In genomic region chr2:171655584-171655983, GRCh38 we compare ENCODE assay signal across 13 cellular contexts. TPM values are rescaled to one million over a fixed set of nuclear protein-coding genes. Genes with fewer than 3 reads are reported as not detected.
DNase-seq lines count a peak whose midpoint lies in the region; ATAC-seq and TF ChIP-seq lines count a peak whose summit lies in the region.
"Had no signal": no experiment of that assay in that cellular context is flagged by ENCODE, and none has a peak within 500 bp of the region (broad histone marks: within the 10 kb centered on the region; RNA-seq: fewer than 3 reads in every experiment).

No MANE protein-coding gene starts in this region.

- peak; percentile 49 for DNase-seq in CD1c-positive myeloid dendritic cell (ENCODE audit: extremely low spot score)
- DNase-seq in GM20000 (ENCODE audit: low spot score), result peak; percentile 20
- DNase-seq in SKM-1 treated with dmso at 0.1 percent for 144 hours (lab: John Stamatoyannopoulos, UW; ENCODE audit: unreplicated experiment), result peak; percentile 92
- DNase-seq in natural killer cell treated with Interleukin-12 subunit alpha and Interleukin-12 subunit beta and Interleukin-15 and Interleukin-18, amount 100 ng/mL, for 72 hours (ENCODE audit: low spot score), result no peak
- DNase-seq in NCI-H2029 treated with DMSO at 0.1 percent for 48 hours (lab: John Stamatoyannopoulos, UW), result no peak
- DNase-seq in activated CD4-positive, alpha-beta T cell treated with anti-CD3 and anti-CD28 coated beads, Interleukin-2, amount 50 U/mL, for 1 hour, result no peak
- DNase-seq: activated CD8-positive, alpha-beta memory T cell treated with anti-CD3 and anti-CD28 coated beads, Interleukin-2, amount 50 U/mL, for 48 hours; DND-41; H9; mammary epithelial cell; upper lobe of left lung had no signal

- H3K4me3 Mint-ChIP-seq in IgD-negative memory B cell, result peak overlapping the region in 2 of 4 donors; percentile 26 to 85
- H3K4me3 Mint-ChIP-seq in natural killer cell treated with Interleukin-12 subunit alpha and Interleukin-12 subunit beta and Interleukin-15 and Interleukin-18, amount 100 ng/mL, for 72 hours, result no peak overlapping the region
- H3K4me3 Mint-ChIP-seq: H9 had no signal

- peaks cover 8% of the 10 kb centered on the region for H3K27me3 Mint-ChIP-seq in IgD-negative memory B cell
- H3K27me3 Mint-ChIP-seq in natural killer cell treated with Interleukin-12 subunit alpha and Interleukin-12 subunit beta and Interleukin-15 and Interleukin-18, amount 100 ng/mL, for 72 hours, result peaks cover 32 to 47% of the 10 kb centered on the region in 2 donors

- peaks cover 2% of the 10 kb centered on the region for H3K36me3 Mint-ChIP-seq in IgD-negative memory B cell
- H3K36me3 Mint-ChIP-seq in natural killer cell treated with Interleukin-12 subunit alpha and Interleukin-12 subunit beta and Interleukin-15 and Interleukin-18, amount 100 ng/mL, for 72 hours, result peaks cover 10% of the 10 kb centered on the region

- ATAC-seq in natural killer cell treated with Interleukin-12 subunit alpha and Interleukin-12 subunit beta and Interleukin-15 and Interleukin-18, amount 100 ng/mL, for 72 hours, result no peak
- no peak for ATAC-seq in HG03439 (IDR thresholded peaks at IDR 0.05; ENCODE audit: unreplicated experiment)

- peak overlapping the region; percentile 17 to 88 (median 62) for H3K27ac Mint-ChIP-seq in IgD-negative memory B cell
- H3K27ac Mint-ChIP-seq in natural killer cell treated with Interleukin-12 subunit alpha and Interleukin-12 subunit beta and Interleukin-15 and Interleukin-18, amount 100 ng/mL, for 72 hours, result no peak overlapping the region
- H3K27ac Mint-ChIP-seq: H9 had no signal

- no peak for TF ChIP-seq CTCF in GM20000 (IDR thresholded peaks at IDR 0.05; ENCODE audit: extremely low read depth, missing control alignments)

- H3K4me1 Mint-ChIP-seq in IgD-negative memory B cell, result peaks cover 9 to 20% (median 13%) of the 10 kb centered on the region in 3 donors
- H3K4me1 Mint-ChIP-seq in natural killer cell treated with Interleukin-12 subunit alpha and Interleukin-12 subunit beta and Interleukin-15 and Interleukin-18, amount 100 ng/mL, for 72 hours (ENCODE audit: low read depth in 2 of 2), result no peaks in the 10 kb centered on the region
- H3K4me1 Mint-ChIP-seq: H9 had no signal

- H3K9me3 Mint-ChIP-seq in IgD-negative memory B cell, result peaks cover 0 to 9% (median 0%) of the 10 kb centered on the region in 3 donors
- H3K9me3 Mint-ChIP-seq in natural killer cell treated with Interleukin-12 subunit alpha and Interleukin-12 subunit beta and Interleukin-15 and Interleukin-18, amount 100 ng/mL, for 72 hours, result peaks cover 7% of the 10 kb centered on the region

RNA-seq across cellular contexts. Expression of gene DYNC1I2, which starts 31.7 kb away (rescaled TPM):
- polyA plus RNA-seq in IgD-negative memory B cell, result 28.3 TPM
- total RNA-seq in natural killer cell treated with Interleukin-12 subunit alpha and Interleukin-12 subunit beta and Interleukin-15 and Interleukin-18, amount 100 ng/mL, for 72 hours, result 10 to 100 TPM; 51.0 to 62.3 TPM

Comparison
In these comparisons a context has a peak if more than half of its experiments do, and no peak if none do; other contexts are left out.
1. DNase-seq: peak in CD1c-positive myeloid dendritic cell (single experiment), GM20000 (single experiment) and SKM-1 treated with dmso at 0.1 percent for 144 hours (single experiment); none in natural killer cell treated with Interleukin-12 subunit alpha and Interleukin-12 subunit beta and Interleukin-15 and Interleukin-18, amount 100 ng/mL, for 72 hours (single experiment), NCI-H2029 treated with DMSO at 0.1 percent for 48 hours (single experiment) and activated CD4-positive, alpha-beta T cell treated with anti-CD3 and anti-CD28 coated beads, Interleukin-2, amount 50 U/mL, for 1 hour (single experiment).
2. H3K27ac Mint-ChIP-seq: peak in IgD-negative memory B cell (3 of 3); none in natural killer cell treated with Interleukin-12 subunit alpha and Interleukin-12 subunit beta and Interleukin-15 and Interleukin-18, amount 100 ng/mL, for 72 hours (0 of 2).